ENCODE assay signal across 1 cellular context in the genomic region with DNA sequence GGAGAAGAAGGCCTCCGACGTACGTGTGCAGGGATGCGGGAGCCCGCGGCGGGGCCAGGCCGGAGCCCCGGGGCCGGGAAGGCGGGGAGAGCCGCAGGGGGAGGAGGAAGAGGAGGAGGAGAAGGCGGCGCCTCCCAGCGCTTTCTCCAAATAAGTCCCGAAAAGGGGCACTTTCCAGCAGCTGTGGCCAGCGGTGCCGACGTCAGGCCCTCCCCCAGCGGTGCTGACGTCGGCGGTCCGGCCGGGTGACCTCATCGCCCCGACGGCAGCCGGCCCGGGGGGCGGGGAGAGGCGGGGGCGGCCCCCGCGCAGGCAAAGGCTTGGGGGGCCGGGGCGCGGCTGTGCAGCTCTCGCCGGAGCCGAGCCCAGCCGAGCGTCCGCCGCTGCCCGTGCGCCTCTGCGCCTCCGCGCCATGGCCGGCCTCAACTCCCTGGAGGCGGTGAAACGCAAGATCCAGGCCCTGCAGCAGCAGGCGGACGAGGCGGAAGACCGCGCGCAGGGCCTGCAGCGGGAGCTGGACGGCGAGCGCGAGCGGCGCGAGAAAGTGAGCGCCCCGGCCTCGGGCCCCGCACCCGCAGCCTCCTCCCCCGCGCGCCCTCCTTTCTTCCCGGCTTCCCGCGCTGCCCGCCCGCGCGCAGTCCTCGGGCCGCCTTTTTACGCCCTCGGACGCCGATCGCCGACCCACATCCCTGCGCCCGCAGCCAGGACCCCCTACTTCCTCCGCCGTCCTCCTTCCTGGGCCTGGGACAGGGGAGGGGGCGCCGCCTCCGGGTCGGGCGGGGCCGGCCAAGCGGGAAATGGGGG.
TF ChIP-seq lines count a peak whose summit lies in the region.

Gene TPM4, plus strand, starts transcription at position 342 of the 804 bp plus-strand sequence. Its CDS starts 71 bp downstream, at position 413.

TF ChIP-seq in HEK293, 187 proteins besides CTCF, POLR2A, EP300 and RAD21 (continued from another document and continues in another):
- TF ChIP-seq ZNF600 (tag by site-specific recombination; IDR thresholded peaks at IDR 0.05), result no peak
- TF ChIP-seq ZNF837 (tag by site-specific recombination; IDR thresholded peaks at IDR 0.05), result no peak
- TF ChIP-seq ZNF280D (tag by site-specific recombination; IDR thresholded peaks at IDR 0.05), result no peak
- no peak for TF ChIP-seq ZFP69B (tag by site-specific recombination; IDR thresholded peaks at IDR 0.05)
- TF ChIP-seq, protein P1, sequence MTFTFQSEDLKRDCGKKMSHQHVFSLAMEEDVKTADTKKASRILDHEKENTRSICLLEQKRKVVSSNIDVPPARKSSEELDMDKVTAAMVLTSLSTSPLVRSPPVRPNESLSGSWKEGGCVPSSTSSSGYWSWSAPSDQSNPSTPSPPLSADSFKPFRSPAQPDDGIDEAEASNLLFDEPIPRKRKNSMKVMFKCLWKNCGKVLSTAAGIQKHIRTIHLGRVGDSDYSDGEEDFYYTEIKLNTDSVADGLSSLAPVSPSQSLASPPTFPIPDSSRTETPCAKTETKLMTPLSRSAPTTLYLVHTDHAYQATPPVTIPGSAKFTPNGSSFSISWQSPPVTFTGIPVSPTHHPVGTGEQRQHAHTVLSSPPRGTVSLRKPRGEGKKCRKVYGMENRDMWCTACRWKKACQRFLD (tag by site-specific recombination; IDR thresholded peaks at IDR 0.05), result no peak
- TF ChIP-seq, protein P2, sequence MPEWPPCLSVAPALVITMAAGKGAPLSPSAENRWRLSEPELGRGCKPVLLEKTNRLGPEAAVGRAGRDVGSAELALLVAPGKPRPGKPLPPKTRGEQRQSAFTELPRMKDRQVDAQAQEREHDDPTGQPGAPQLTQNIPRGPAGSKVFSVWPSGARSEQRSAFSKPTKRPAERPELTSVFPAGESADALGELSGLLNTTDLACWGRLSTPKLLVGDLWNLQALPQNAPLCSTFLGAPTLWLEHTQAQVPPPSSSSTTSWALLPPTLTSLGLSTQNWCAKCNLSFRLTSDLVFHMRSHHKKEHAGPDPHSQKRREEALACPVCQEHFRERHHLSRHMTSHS (tag by site-specific recombination; IDR thresholded peaks at IDR 0.05), result no peak
- no peak for TF ChIP-seq GLI4 (tag by site-specific recombination; IDR thresholded peaks at IDR 0.05)
- peak; percentile 69; the same call in 1 of the 2 replicates for TF ChIP-seq BCL11B (tag by site-specific recombination; IDR thresholded peaks at IDR 0.05; ENCODE audit: low read depth)
- TF ChIP-seq TCF7L2 (IDR thresholded peaks at IDR 0.05; ENCODE audit: borderline replicate concordance, low read depth, low read length), result no peak
- peak; percentile 79 for TF ChIP-seq SP2 (tag by site-specific recombination; IDR thresholded peaks at IDR 0.05)
- no peak for TF ChIP-seq ZNF518A (tag by site-specific recombination; conservative IDR thresholded peaks at IDR 0.05; ENCODE audit: low read depth)
- no peak for TF ChIP-seq ZNF548 (tag by site-specific recombination; IDR thresholded peaks at IDR 0.05)
- TF ChIP-seq ZNF280C (tag by site-specific recombination; IDR thresholded peaks at IDR 0.05), result no peak
- TF ChIP-seq, protein P3, sequence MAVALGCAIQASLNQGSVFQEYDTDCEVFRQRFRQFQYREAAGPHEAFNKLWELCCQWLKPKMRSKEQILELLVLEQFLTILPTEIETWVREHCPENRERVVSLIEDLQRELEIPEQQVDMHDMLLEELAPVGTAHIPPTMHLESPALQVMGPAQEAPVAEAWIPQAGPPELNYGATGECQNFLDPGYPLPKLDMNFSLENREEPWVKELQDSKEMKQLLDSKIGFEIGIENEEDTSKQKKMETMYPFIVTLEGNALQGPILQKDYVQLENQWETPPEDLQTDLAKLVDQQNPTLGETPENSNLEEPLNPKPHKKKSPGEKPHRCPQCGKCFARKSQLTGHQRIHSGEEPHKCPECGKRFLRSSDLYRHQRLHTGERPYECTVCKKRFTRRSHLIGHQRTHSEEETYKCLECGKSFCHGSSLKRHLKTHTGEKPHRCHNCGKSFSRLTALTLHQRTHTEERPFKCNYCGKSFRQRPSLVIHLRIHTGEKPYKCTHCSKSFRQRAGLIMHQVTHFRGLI (tag by site-specific recombination; IDR thresholded peaks at IDR 0.05), result 0 out of 2 replicates have a peak, but pooled peaks have one; percentile 41
- TF ChIP-seq SCRT1 (tag by site-specific recombination; IDR thresholded peaks at IDR 0.05; ENCODE audit: borderline replicate concordance), result no peak
- no peak for TF ChIP-seq ZNF423 (tag by site-specific recombination; IDR thresholded peaks at IDR 0.05)
- TF ChIP-seq, protein P4, sequence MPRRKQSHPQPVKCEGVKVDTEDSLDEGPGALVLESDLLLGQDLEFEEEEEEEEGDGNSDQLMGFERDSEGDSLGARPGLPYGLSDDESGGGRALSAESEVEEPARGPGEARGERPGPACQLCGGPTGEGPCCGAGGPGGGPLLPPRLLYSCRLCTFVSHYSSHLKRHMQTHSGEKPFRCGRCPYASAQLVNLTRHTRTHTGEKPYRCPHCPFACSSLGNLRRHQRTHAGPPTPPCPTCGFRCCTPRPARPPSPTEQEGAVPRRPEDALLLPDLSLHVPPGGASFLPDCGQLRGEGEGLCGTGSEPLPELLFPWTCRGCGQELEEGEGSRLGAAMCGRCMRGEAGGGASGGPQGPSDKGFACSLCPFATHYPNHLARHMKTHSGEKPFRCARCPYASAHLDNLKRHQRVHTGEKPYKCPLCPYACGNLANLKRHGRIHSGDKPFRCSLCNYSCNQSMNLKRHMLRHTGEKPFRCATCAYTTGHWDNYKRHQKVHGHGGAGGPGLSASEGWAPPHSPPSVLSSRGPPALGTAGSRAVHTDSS (tag by site-specific recombination; IDR thresholded peaks at IDR 0.05), result peak; percentile 83
- TF ChIP-seq, protein P5, sequence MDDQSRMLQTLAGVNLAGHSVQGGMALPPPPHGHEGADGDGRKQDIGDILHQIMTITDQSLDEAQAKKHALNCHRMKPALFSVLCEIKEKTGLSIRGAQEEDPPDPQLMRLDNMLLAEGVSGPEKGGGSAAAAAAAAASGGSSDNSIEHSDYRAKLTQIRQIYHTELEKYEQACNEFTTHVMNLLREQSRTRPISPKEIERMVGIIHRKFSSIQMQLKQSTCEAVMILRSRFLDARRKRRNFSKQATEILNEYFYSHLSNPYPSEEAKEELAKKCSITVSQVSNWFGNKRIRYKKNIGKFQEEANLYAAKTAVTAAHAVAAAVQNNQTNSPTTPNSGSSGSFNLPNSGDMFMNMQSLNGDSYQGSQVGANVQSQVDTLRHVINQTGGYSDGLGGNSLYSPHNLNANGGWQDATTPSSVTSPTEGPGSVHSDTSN (CRISPR knock-in tag; IDR thresholded peaks at IDR 0.05), result peak; percentile 88; the same call in 1 of the 2 replicates
- no peak; the same call in 1 of the 2 replicates for TF ChIP-seq ZBTB11 (tag by site-specific recombination; conservative IDR thresholded peaks at IDR 0.05; ENCODE audit: low read depth)
